In genomic region chr2:223852281-223852795, GRCh38 we compare ENCODE assay signal across 14 cellular contexts. TPM values are rescaled to one million over a fixed set of nuclear protein-coding genes. Genes with fewer than 3 reads are reported as not detected.
DNase-seq lines count a peak whose midpoint lies in the region; ATAC-seq and TF ChIP-seq lines count a peak whose summit lies in the region.
"Had no signal": no experiment of that assay in that cellular context is flagged by ENCODE, and none has a peak within 500 bp of the region (broad histone marks: within the 10 kb centered on the region; RNA-seq: fewer than 3 reads in every experiment).

No MANE protein-coding gene starts in this region.

- H3K79me2 ChIP-seq in PC-9 (ENCODE audit: low read depth) (no peaks in the 10 kb centered on the region), trophoblast cell (ENCODE audit: control insufficient read depth, insufficient read depth, low read length, poor library complexity) (no peaks in the 10 kb centered on the region)

- no TSS peak for BruUV-seq in PC-9 (replicated peaks; lab: Mats Ljungman, UMichigan)

- no peak overlapping the region for H3K14ac ChIP-seq in trophoblast cell (ENCODE audit: low read length)

- CTCF ChIA-PET in PC-9 (lab: Charles Lee), result no interaction called here

- H4K12ac ChIP-seq in trophoblast cell (ENCODE audit: low read depth, low read length), result no peak overlapping the region

- ATAC-seq in left colon, result peak; percentile 37
- ATAC-seq in GM19455 (IDR thresholded peaks at IDR 0.05; ENCODE audit: unreplicated experiment), result no peak

- no peaks in the 10 kb centered on the region for H4K20me1 ChIP-seq in PC-9 (ENCODE audit: insufficient read depth)

- intact Hi-C loops in PC-9 (cut with micrococcal nuclease; ENCODE audit: unreplicated experiment), result no loop called here
- intact Hi-C loops in left colon (cut with DNase I, micrococcal nuclease), result no loop called here

- no peak overlapping the region for H2BK12ac ChIP-seq in trophoblast cell (ENCODE audit: low read length)

- peak; percentile 67 for DNase-seq in NCI-H82 (lab: John Stamatoyannopoulos, UW)
- peak in 1 of 2 experiments; percentile 34 for DNase-seq in PC-9
- DNase-seq in left colon, result no peak
- DNase-seq in trophoblast cell, result peak; percentile 49 to 91
- DNase-seq in activated T-cell treated with anti-CD3 and anti-CD28 coated beads for 4 hours, result no peak
- DNase-seq in activated T-cell treated with anti-CD3 and anti-CD28 coated beads, Interleukin-2, amount 50 U/mL, for 48 hours, result no peak
- DNase-seq: ACHN; BE2C; C1 segment of cervical spinal cord; CD8-positive, alpha-beta memory T cell; COR-L47; GM23248; HCEC 1CT had no signal

- peaks cover 49% of the 10 kb centered on the region for H3K4me1 ChIP-seq in PC-9 (replicated peaks; ENCODE audit: insufficient read depth)
- peaks cover 2% of the 10 kb centered on the region in 2 experiments for H3K4me1 ChIP-seq in trophoblast cell (ENCODE audit: control insufficient read depth in 1 of 2, insufficient read depth in 2 of 2, low read length in 2 of 2)
- H3K4me1 ChIP-seq: BE2C had no signal

- peaks cover 39% of the 10 kb centered on the region for H3F3A ChIP-seq in PC-9 (ENCODE audit: insufficient read depth, low read depth)

- no peak overlapping the region for H4K91ac ChIP-seq in trophoblast cell (ENCODE audit: low read depth, low read length)

- H3K23ac ChIP-seq in trophoblast cell (ENCODE audit: low read length), result no peak overlapping the region

- H3K9me3 ChIP-seq in PC-9 (ENCODE audit: insufficient read depth, low read depth), result peaks cover 14% of the 10 kb centered on the region; the same call in 1 of the 2 replicates
- H3K9me3 ChIP-seq in trophoblast cell (ENCODE audit: insufficient read depth, low read depth, low read length), result peaks cover 2% of the 10 kb centered on the region
- H3K9me3 ChIP-seq: BE2C had no signal

- H3K27ac ChIP-seq in PC-9 (peak overlapping the region; percentile 38; the same call in 1 of the 2 replicates), trophoblast cell (ENCODE audit: low read depth, low read length) (no peak overlapping the region)
- H3K27ac ChIP-seq: GM23248 had no signal

- no peak overlapping the region for H4K8ac ChIP-seq in trophoblast cell (ENCODE audit: low read depth, low read length)

- POLR2A ChIA-PET in PC-9 (lab: Charles Lee; ENCODE audit: unreplicated experiment), result no interaction called here

- H3K4me3 ChIP-seq in PC-9, result no peak overlapping the region
- no peak overlapping the region for H3K4me3 ChIP-seq in trophoblast cell (ENCODE audit: low read depth, low read length)
- H3K4me3 ChIP-seq: GM23248 had no signal

- no peak overlapping the region for H3K9ac ChIP-seq in trophoblast cell (ENCODE audit: low read length)
- H3K9ac ChIP-seq: GM23248 had no signal

- no peaks in the 10 kb centered on the region for H3K9me2 ChIP-seq in PC-9 (ENCODE audit: insufficient read depth)

- no peak overlapping the region for H3K4ac ChIP-seq in trophoblast cell (ENCODE audit: low read depth, low read length)

- H2AFZ ChIP-seq in PC-9, result no peak overlapping the region
- H2AFZ ChIP-seq in trophoblast cell (ENCODE audit: insufficient read depth, low read length, poor library complexity), result no peak overlapping the region
- H2AFZ ChIP-seq: GM23248 had no signal

- H3K27me3 ChIP-seq in PC-9 (ENCODE audit: insufficient read depth, low read depth) (no peaks in the 10 kb centered on the region), trophoblast cell (ENCODE audit: insufficient read depth, low read length) (no peaks in the 10 kb centered on the region)
- H3K27me3 ChIP-seq: BE2C had no signal

- peaks cover 4% of the 10 kb centered on the region; the same call in 1 of the 2 replicates for H3K36me3 ChIP-seq in PC-9 (ENCODE audit: low read depth)
- peaks cover 2 to 3% of the 10 kb centered on the region in 2 experiments for H3K36me3 ChIP-seq in trophoblast cell (ENCODE audit: control insufficient read depth in 1 of 2, insufficient read depth in 2 of 2, low read length in 2 of 2)
- H3K36me3 ChIP-seq: BE2C had no signal

- no peak overlapping the region for H2AK5ac ChIP-seq in trophoblast cell (ENCODE audit: low read length)

- H2BK5ac ChIP-seq in trophoblast cell (ENCODE audit: low read depth, low read length, poor library complexity), result no peak overlapping the region

- no peaks in the 10 kb centered on the region for H3K79me1 ChIP-seq in trophoblast cell (ENCODE audit: low read length)

- H3K4me2 ChIP-seq in PC-9 (no peak overlapping the region), trophoblast cell (ENCODE audit: low read length) (no peak overlapping the region)

- TF ChIP-seq CTCF in PC-9 (conservative IDR thresholded peaks at IDR 0.05), result no peak

- no peak overlapping the region for H3K18ac ChIP-seq in trophoblast cell (ENCODE audit: low read length)

- WGBS in trophoblast cell (ENCODE audit: extremely low coverage, insufficient coverage, insufficient read length), result no CpG with 5 or more reads among the region's 3 CpGs

- H2BK120ac ChIP-seq in trophoblast cell (ENCODE audit: insufficient read depth, low read length, poor library complexity), result no peak overlapping the region

RNA-seq across cellular contexts. Expression of gene AP1S3, which starts 15.0 kb away (rescaled TPM):
- total RNA-seq in PC-9 (2021) (61.3 and 73.3 TPM in 2 replicates), left colon (10 to 100 TPM in 1 of 2 donors, 1 to 10 TPM in 1; 7.0 to 13.5 TPM)
- polyA plus RNA-seq in trophoblast cell (2013), result 3.3 and 4.1 TPM in 2 replicates

Comparison
In these comparisons a context has a peak if more than half of its experiments do, and no peak if none do; other contexts are left out.
1. DNase-seq: peak in NCI-H82 (single experiment) and trophoblast cell (2 of 2); none in left colon (0 of 2), activated T-cell treated with anti-CD3 and anti-CD28 coated beads for 4 hours (single experiment) and activated T-cell treated with anti-CD3 and anti-CD28 coated beads, Interleukin-2, amount 50 U/mL, for 48 hours (0 of 2).